10 cellular contexts compared by ENCODE assay signal in the genomic region with DNA sequence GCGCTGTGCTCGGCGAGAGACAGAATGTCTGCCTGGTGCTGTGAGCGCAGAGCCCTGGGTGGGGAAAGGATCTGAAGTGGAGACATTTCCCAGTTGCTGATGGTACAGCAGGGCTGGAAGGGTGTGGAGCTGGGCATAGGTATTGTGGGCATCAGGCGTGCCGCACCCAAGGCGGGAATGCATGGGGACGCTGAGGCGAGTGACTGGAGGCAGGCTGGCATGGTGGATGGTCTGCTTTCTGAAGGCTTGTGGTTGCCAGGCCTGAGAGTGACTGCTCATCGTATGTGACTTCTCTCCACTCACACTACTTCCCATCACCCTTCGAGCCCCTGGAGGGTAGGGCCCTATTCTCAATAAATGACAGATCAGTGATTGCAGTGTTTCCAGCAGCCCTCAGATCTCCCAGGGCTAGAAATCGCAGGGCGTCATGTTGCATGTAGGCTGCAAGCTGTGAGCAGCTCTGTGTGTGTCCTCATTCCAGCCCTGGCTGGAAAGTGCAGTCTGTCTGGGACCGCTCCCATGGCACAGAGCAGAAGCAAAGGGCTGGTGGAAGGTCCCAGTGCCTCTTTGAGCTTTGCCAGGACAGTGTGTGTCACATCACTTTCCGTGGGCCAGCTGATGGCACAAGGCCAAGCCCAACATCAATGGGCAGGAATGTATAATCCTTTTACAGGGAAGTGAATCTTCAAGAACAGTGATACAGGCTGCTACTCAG.
A peak's percentile ranks its signal among the peaks of the same experiment; 100 is the strongest.
DNase-seq lines count a peak whose midpoint lies in the region; ATAC-seq and TF ChIP-seq lines count a peak whose summit lies in the region.
"Had no signal": no experiment of that assay in that cellular context is flagged by ENCODE, and none has a peak within 500 bp of the region (broad histone marks: within the 10 kb centered on the region; RNA-seq: fewer than 3 reads in every experiment).

No MANE protein-coding gene starts in this region.

- H3K4me1 Mint-ChIP-seq in activated T-helper 1 cell treated with anti-CD3 and anti-CD28 coated beads, Interleukin-12 subunit alpha, Interleukin-12 subunit beta, Interleukin-2, Interleukin-4 antibody, amounts not matched to agents 30 ng/mL and 10 ng/mL and 1 ng/mL, durations not matched to agents 14 hours and 24 hours and 36 hours (ENCODE audit: low read depth) = peaks cover 5% of the 10 kb centered on the region
- H3K4me1 Mint-ChIP-seq in activated CD4-positive, alpha-beta T cell treated with anti-CD3 and anti-CD28 coated beads for 36 hours = peaks cover 12% of the 10 kb centered on the region

- peaks cover 50% of the 10 kb centered on the region for H3K36me3 Mint-ChIP-seq in activated T-helper 1 cell treated with anti-CD3 and anti-CD28 coated beads, Interleukin-12 subunit alpha, Interleukin-12 subunit beta, Interleukin-2, Interleukin-4 antibody, amounts not matched to agents 30 ng/mL and 10 ng/mL and 1 ng/mL, durations not matched to agents 14 hours and 24 hours and 36 hours (ENCODE audit: low read depth)
- peaks cover 50% of the 10 kb centered on the region for H3K36me3 Mint-ChIP-seq in activated CD4-positive, alpha-beta T cell treated with anti-CD3 and anti-CD28 coated beads for 36 hours (ENCODE audit: low read depth)

- POLR2A ChIA-PET in activated CD4-positive, alpha-beta T cell treated with anti-CD3 and anti-CD28 coated beads for 36 hours (lab: Charles Lee) = no interaction called here

- H3K27me3 ChIP-seq in HUES48 (ENCODE audit: control insufficient read depth, insufficient read depth, low read length) = no peaks in the 10 kb centered on the region
- H3K27me3 ChIP-seq in brain microvascular endothelial cell (replicated peaks) = no peaks in the 10 kb centered on the region
- no peaks in the 10 kb centered on the region for H3K27me3 ChIP-seq in left lung
- H3K27me3 ChIP-seq in tibial artery = no peaks in the 10 kb centered on the region

- H3K27me3 Mint-ChIP-seq in activated T-helper 1 cell treated with anti-CD3 and anti-CD28 coated beads, Interleukin-12 subunit alpha, Interleukin-12 subunit beta, Interleukin-2, Interleukin-4 antibody, amounts not matched to agents 30 ng/mL and 10 ng/mL and 1 ng/mL, durations not matched to agents 14 hours and 24 hours and 36 hours (ENCODE audit: insufficient read depth) = no peaks in the 10 kb centered on the region
- no peaks in the 10 kb centered on the region for H3K27me3 Mint-ChIP-seq in activated CD4-positive, alpha-beta T cell treated with anti-CD3 and anti-CD28 coated beads for 36 hours
- H3K27me3 Mint-ChIP-seq: activated naive CD4-positive, alpha-beta T cell treated with anti-CD3 and anti-CD28 coated beads, Interleukin-2, amount 50 U/mL, for 24 hours had no signal

- peak; percentile 76 for DNase-seq in brain microvascular endothelial cell
- DNase-seq in left lung = peak in 1 of 2 donors; percentile 60
- DNase-seq in tibial artery = peak; percentile 77 to 78
- no peak for DNase-seq in activated T-helper 1 cell treated with anti-CD3 and anti-CD28 coated beads, Interleukin-12 subunit alpha, Interleukin-12 subunit beta, Interleukin-2, Interleukin-4 antibody, amounts not matched to agents 30 ng/mL and 10 ng/mL and 1 ng/mL, durations not matched to agents 14 hours and 24 hours and 36 hours (ENCODE audit: low spot score)
- no peak for DNase-seq in activated CD4-positive, alpha-beta T cell treated with anti-CD3 and anti-CD28 coated beads for 36 hours

- H3K9me3 ChIP-seq in HUES48 (ENCODE audit: control insufficient read depth, insufficient read depth, low read length) = peaks cover 3% of the 10 kb centered on the region; the same call in 1 of the 2 replicates
- H3K9me3 ChIP-seq in left lung = peaks cover 0 to 7% of the 10 kb centered on the region in 2 donors
- H3K9me3 ChIP-seq in tibial artery = peaks cover 0 to 6% (median 0%) of the 10 kb centered on the region in 3 donors

- intact Hi-C loops in left lung (cut with DNase I) = no loop called here
- intact Hi-C loops in tibial artery (cut with DNase I; ENCODE audit: low total_unique reads) = no loop called here
- intact Hi-C loops in activated T-helper 1 cell treated with anti-CD3 and anti-CD28 coated beads, Interleukin-12 subunit alpha, Interleukin-12 subunit beta, Interleukin-2, Interleukin-4 antibody, amounts not matched to agents 30 ng/mL and 10 ng/mL and 1 ng/mL, durations not matched to agents 14 hours and 24 hours and 36 hours (cut with micrococcal nuclease) = no loop called here
- intact Hi-C loops in activated CD4-positive, alpha-beta T cell treated with anti-CD3 and anti-CD28 coated beads for 36 hours (cut with DNase I, micrococcal nuclease) = no loop called here

- CTCF ChIA-PET in activated CD4-positive, alpha-beta T cell treated with anti-CD3 and anti-CD28 coated beads for 36 hours (lab: Charles Lee) = interaction anchor here (0.6 to 1.0 kb wide), 2 partner anchors 27 to 29 kb away, joined by 3 to 4 read pairs; no protein-coding TSS in a partner anchor

- H3K4me1 ChIP-seq in HUES48 (ENCODE audit: control insufficient read depth, insufficient read depth, low read length) = peaks cover 21% of the 10 kb centered on the region
- H3K4me1 ChIP-seq in left lung = peaks cover 12 to 41% of the 10 kb centered on the region in 2 donors
- H3K4me1 ChIP-seq in tibial artery = peaks cover 0 to 30% (median 22%) of the 10 kb centered on the region in 4 donors

- no peak overlapping the region for H3K4me3 ChIP-seq in HUES48 (ENCODE audit: low read depth, low read length)
- no peak overlapping the region for H3K4me3 ChIP-seq in brain microvascular endothelial cell (ENCODE audit: low read depth, low read length)
- H3K4me3 ChIP-seq in left lung = no peak overlapping the region
- no peak overlapping the region for H3K4me3 ChIP-seq in tibial artery

- peaks cover 27% of the 10 kb centered on the region for H3K9me3 Mint-ChIP-seq in activated T-helper 1 cell treated with anti-CD3 and anti-CD28 coated beads, Interleukin-12 subunit alpha, Interleukin-12 subunit beta, Interleukin-2, Interleukin-4 antibody, amounts not matched to agents 30 ng/mL and 10 ng/mL and 1 ng/mL, durations not matched to agents 14 hours and 24 hours and 36 hours
- peaks cover 8% of the 10 kb centered on the region for H3K9me3 Mint-ChIP-seq in activated CD4-positive, alpha-beta T cell treated with anti-CD3 and anti-CD28 coated beads for 36 hours (ENCODE audit: low read depth)

- H3K36me3 ChIP-seq in HUES48 (ENCODE audit: control insufficient read depth, insufficient read depth, low read length) (peaks cover 8% of the 10 kb centered on the region), brain microvascular endothelial cell (replicated peaks) (no peaks in the 10 kb centered on the region), left lung (peaks cover 0 to 6% of the 10 kb centered on the region in 2 donors), tibial artery (peaks cover 0 to 10% (median 0%) of the 10 kb centered on the region in 3 donors)

- in situ Hi-C loops in brain microvascular endothelial cell (cut with HindIII; ENCODE audit: low pct_ligation_motif_present, low sequenced_read_pairs) = no loop called here

- H3K4me3 Mint-ChIP-seq in activated T-helper 1 cell treated with anti-CD3 and anti-CD28 coated beads, Interleukin-12 subunit alpha, Interleukin-12 subunit beta, Interleukin-2, Interleukin-4 antibody, amounts not matched to agents 30 ng/mL and 10 ng/mL and 1 ng/mL, durations not matched to agents 14 hours and 24 hours and 36 hours = no peak overlapping the region
- no peak overlapping the region for H3K4me3 Mint-ChIP-seq in activated CD4-positive, alpha-beta T cell treated with anti-CD3 and anti-CD28 coated beads for 36 hours
- H3K4me3 Mint-ChIP-seq: activated naive CD4-positive, alpha-beta T cell treated with anti-CD3 and anti-CD28 coated beads, Interleukin-2, amount 50 U/mL, for 24 hours had no signal

- H3K9ac ChIP-seq in HUES48 (ENCODE audit: low read depth, low read length) = no peak overlapping the region

- H3K27ac ChIP-seq in HUES48 (ENCODE audit: low read depth, low read length) = peak overlapping the region; percentile 42
- H3K27ac ChIP-seq in brain microvascular endothelial cell = peak overlapping the region; percentile 75
- H3K27ac ChIP-seq in left lung = peak overlapping the region in 1 of 2 donors; percentile 13
- no peak overlapping the region for H3K27ac ChIP-seq in tibial artery
- H3K27ac ChIP-seq: HL-60 had no signal

- no peak overlapping the region for H3K27ac Mint-ChIP-seq in activated T-helper 1 cell treated with anti-CD3 and anti-CD28 coated beads, Interleukin-12 subunit alpha, Interleukin-12 subunit beta, Interleukin-2, Interleukin-4 antibody, amounts not matched to agents 30 ng/mL and 10 ng/mL and 1 ng/mL, durations not matched to agents 14 hours and 24 hours and 36 hours
- no peak overlapping the region for H3K27ac Mint-ChIP-seq in activated CD4-positive, alpha-beta T cell treated with anti-CD3 and anti-CD28 coated beads for 36 hours
- H3K27ac Mint-ChIP-seq: activated naive CD4-positive, alpha-beta T cell treated with anti-CD3 and anti-CD28 coated beads, Interleukin-2, amount 50 U/mL, for 24 hours had no signal

- TF ChIP-seq CTCF in brain microvascular endothelial cell (IDR thresholded peaks at IDR 0.05; ENCODE audit: low read depth, low read length, missing control alignments) (no peak), left lung (IDR thresholded peaks at IDR 0.05) (no peak), tibial artery (IDR thresholded peaks at IDR 0.05) (no peak)

- peak; percentile 27 for ATAC-seq in left lung
- no peak for ATAC-seq in GM21717 (IDR thresholded peaks at IDR 0.05; ENCODE audit: unreplicated experiment)
- no peak for ATAC-seq in activated CD4-positive, alpha-beta T cell treated with anti-CD3 and anti-CD28 coated beads for 36 hours
- no peak for ATAC-seq in HG02938 (IDR thresholded peaks at IDR 0.05; ENCODE audit: unreplicated experiment)

Comparison
In these comparisons a context has a peak if more than half of its experiments do, and no peak if none do; other contexts are left out.
1. H3K27ac ChIP-seq: peak in HUES48 (single experiment) and brain microvascular endothelial cell (single experiment); none in tibial artery (0 of 2).
2. DNase-seq: peak in brain microvascular endothelial cell (single experiment) and tibial artery (2 of 2); none in activated T-helper 1 cell treated with anti-CD3 and anti-CD28 coated beads, Interleukin-12 subunit alpha, Interleukin-12 subunit beta, Interleukin-2, Interleukin-4 antibody, amounts not matched to agents 30 ng/mL and 10 ng/mL and 1 ng/mL, durations not matched to agents 14 hours and 24 hours and 36 hours (single experiment) and activated CD4-positive, alpha-beta T cell treated with anti-CD3 and anti-CD28 coated beads for 36 hours (single experiment).